In genomic region chr7:979886-980571, GRCh38 we compare ENCODE assay signal across 18 cellular contexts. TPM values are rescaled to one million over a fixed set of nuclear protein-coding genes. Genes with fewer than 3 reads are reported as not detected.
DNase-seq lines count a peak whose midpoint lies in the region; ATAC-seq, FAIRE-seq and TF ChIP-seq lines count a peak whose summit lies in the region.
"Had no signal": no experiment of that assay in that cellular context is flagged by ENCODE, and none has a peak within 500 bp of the region (broad histone marks: within the 10 kb centered on the region; RNA-seq: fewer than 3 reads in every experiment).

No MANE protein-coding gene starts in this region.

- no peaks in the 10 kb centered on the region for H3K27me3 ChIP-seq in BLaER1
- H3K27me3 ChIP-seq in H7 (ENCODE audit: control insufficient read depth, insufficient read depth, low read length), result no peaks in the 10 kb centered on the region
- no peaks in the 10 kb centered on the region for H3K27me3 ChIP-seq in SK-N-SH (ENCODE audit: insufficient read depth)
- peaks cover 4 to 12% of the 10 kb centered on the region in 2 donors for H3K27me3 ChIP-seq in uterus
- H3K27me3 ChIP-seq in vagina, result no peaks in the 10 kb centered on the region

- intact Hi-C loops in uterus (cut with DNase I; ENCODE audit: low total_unique reads) (no loop called here), vagina (cut with DNase I) (no loop called here)

- peaks cover 3% of the 10 kb centered on the region; the same call in 1 of the 2 replicates for H3K79me2 ChIP-seq in SK-N-SH (ENCODE audit: insufficient read depth)

- no peaks in the 10 kb centered on the region for H3F3A ChIP-seq in SK-N-SH (replicated peaks; ENCODE audit: insufficient read depth)

- no peak overlapping the region for H3K4me3 ChIP-seq in BLaER1
- no peak overlapping the region for H3K4me3 ChIP-seq in H7 (ENCODE audit: insufficient read depth, low read depth, low read length)
- H3K4me3 ChIP-seq in SK-N-SH (ENCODE audit: low read depth in 2 of 2, low read length in 1 of 2), result no peak overlapping the region
- no peak overlapping the region for H3K4me3 ChIP-seq in uterus
- no peak overlapping the region for H3K4me3 ChIP-seq in vagina

- TF ChIP-seq EP300 in SK-N-SH (IDR thresholded peaks at IDR 0.05; ENCODE audit: borderline replicate concordance in 1 of 2, low read depth in 1 of 2, low read length in 1 of 2), result no peak

- peak overlapping the region; percentile 84 for H3K4me2 ChIP-seq in BLaER1
- no peak overlapping the region for H3K4me2 ChIP-seq in SK-N-SH

- TF ChIP-seq POLR2A in uterus (IDR thresholded peaks at IDR 0.05) (no peak), vagina (IDR thresholded peaks at IDR 0.05) (no peak)

- no peak for FAIRE-seq in HTR-8/SVneo (lab: Jason Lieb, UNC)
- FAIRE-seq: bronchial epithelial cell, keratinocyte had no signal

- CTCF ChIA-PET in SK-N-SH (lab: Yijun Ruan, JAX), result interaction anchor here (3.9 kb wide), 1 partner anchor 13 kb away, joined by 66 read pairs; no protein-coding TSS in a partner anchor

- no peaks in the 10 kb centered on the region for H3K9me2 ChIP-seq in SK-N-SH

- H2AFZ ChIP-seq in SK-N-SH (ENCODE audit: low read depth), result no peak overlapping the region

- H3K4me1 ChIP-seq in BLaER1 (peaks cover 96% of the 10 kb centered on the region), SK-N-SH (ENCODE audit: control insufficient read depth in 1 of 2, insufficient read depth in 2 of 2, low read depth in 1 of 2, low read length in 1 of 2) (peaks cover 0 to 7% of the 10 kb centered on the region in 2 experiments; a peak in 1 of 4 replicates), uterus (no peaks in the 10 kb centered on the region), vagina (peaks cover 24% of the 10 kb centered on the region)

- ATAC-seq in GM18858 (IDR thresholded peaks at IDR 0.05; ENCODE audit: unreplicated experiment), result no peak
- ATAC-seq: activated CD4-positive, alpha-beta T cell treated with anti-CD3 and anti-CD28 coated beads for 36 hours; PC-3 had no signal

- peaks cover 3% of the 10 kb centered on the region; the same call in 1 of the 2 replicates for H4K20me1 ChIP-seq in BLaER1
- H4K20me1 ChIP-seq in SK-N-SH (ENCODE audit: insufficient read depth), result no peaks in the 10 kb centered on the region

- POLR2A ChIA-PET in SK-N-SH (lab: Yijun Ruan, JAX), result no interaction called here

- TF ChIP-seq CTCF in SK-N-SH (IDR thresholded peaks at IDR 0.05), result no peak
- no peak for TF ChIP-seq CTCF in uterus (IDR thresholded peaks at IDR 0.05)
- TF ChIP-seq CTCF in vagina (IDR thresholded peaks at IDR 0.05), result no peak

- TF ChIP-seq RAD21 in SK-N-SH (IDR thresholded peaks at IDR 0.05; ENCODE audit: low read length), result no peak

- peak overlapping the region; percentile 48; the same call in 1 of the 2 replicates for H3K9ac ChIP-seq in BLaER1
- H3K9ac ChIP-seq in SK-N-SH, result no peak overlapping the region

- H3K36me3 ChIP-seq in BLaER1 (no peaks in the 10 kb centered on the region), H7 (replicated peaks; ENCODE audit: control insufficient read depth, insufficient read depth, low read length) (no peaks in the 10 kb centered on the region), SK-N-SH (replicated peaks in 1 of 2; ENCODE audit: control insufficient read depth in 1 of 2, insufficient read depth in 2 of 2, low read length in 1 of 2) (no peaks in the 10 kb centered on the region), uterus (no peaks in the 10 kb centered on the region), vagina (no peaks in the 10 kb centered on the region)

- DNase-seq in H7 (peak; percentile 82), SK-N-SH (peak; percentile 89), iris pigment epithelial cell (ENCODE audit: low read depth) (peak; percentile 13), uterus (no peak), vagina (ENCODE audit: extremely low spot score in 2 of 2) (no peak), HTR-8/SVneo (ENCODE audit: insufficient read length, low spot score) (no peak)
- DNase-seq: activated CD4-positive, alpha-beta T cell treated with anti-CD3 and anti-CD28 coated beads for 36 hours; activated naive CD8-positive, alpha-beta T cell treated with anti-CD3 and anti-CD28 coated beads, Interleukin-2, amount 10 ng/mL, durations not matched to agents 7 days and 5 days; effector memory CD4-positive, alpha-beta T cell; foreskin melanocyte; MM.1S; PC-3 had no signal

- H3K27ac ChIP-seq in BLaER1 (peak overlapping the region; percentile 92), SK-N-SH (ENCODE audit: low read depth in 2 of 2, low read length in 1 of 2) (no peak overlapping the region), uterus (no peak overlapping the region), vagina (no peak overlapping the region)

- 70% methylated on average over 11 of the region's 15 CpGs for WGBS in SK-N-SH (ENCODE audit: low lambda C conversion rate)

- H3K9me3 ChIP-seq in BLaER1 (no peaks in the 10 kb centered on the region), SK-N-SH (no peaks in the 10 kb centered on the region), uterus (no peaks in the 10 kb centered on the region), vagina (no peaks in the 10 kb centered on the region)

TF ChIP-seq in SK-N-SH, 30 proteins besides CTCF, POLR2A, EP300 and RAD21:
- TF ChIP-seq SMC3 (IDR thresholded peaks at IDR 0.05; ENCODE audit: low read depth, low read length), result no peak
- peak; percentile 79; the same call in 1 of the 2 replicates for TF ChIP-seq RFX5 (IDR thresholded peaks at IDR 0.05; ENCODE audit: low read length)
- TF ChIP-seq TAF1 (IDR thresholded peaks at IDR 0.05; ENCODE audit: borderline replicate concordance, low read depth, low read length), result no peak
- TF ChIP-seq FOXJ3 (CRISPR knock-in tag; IDR thresholded peaks at IDR 0.05), result no peak

RNA-seq across cellular contexts. Expression of gene CYP2W1, which starts 3.0 kb away (rescaled TPM):
- total RNA-seq in H7 (2014; rRNA removed; shearing (Covaris generic)), result not detected in 2 replicates
- polyA plus RNA-seq in SK-N-SH (2012; rRNA removed), result 0.06 and 0.10 TPM in 2 replicates
- 0.03 TPM in 1 of 2 replicates, not detected in the other for polyA plus RNA-seq in SK-N-SH (2012; cell fraction: cytosol; rRNA removed)
- polyA plus RNA-seq in SK-N-SH (2012; cell fraction: nucleus; rRNA removed), result 0.38 and 0.48 TPM in 2 replicates
- 1 to 10 TPM in 1 of 4 donors, not detected in 3; 6.6 TPM for total RNA-seq in uterus
- 2.0 TPM for total RNA-seq in vagina
- total RNA-seq: activated CD4-positive, alpha-beta T cell treated with anti-CD3 and anti-CD28 coated beads for 36 hours; activated naive CD8-positive, alpha-beta T cell treated with anti-CD3 and anti-CD28 coated beads, Interleukin-2, amount 10 ng/mL, durations not matched to agents 7 days and 5 days; bronchial epithelial cell; PC-3; pulmonary artery endothelial cell; T-helper 1 cell treated with Interleukin-12 subunit alpha and Interleukin-12 subunit beta and Interleukin-4 antibody, amounts not matched to agents 30 ng/mL and 1 ng/mL, for 36 hours had no signal

RNA-seq across cellular contexts. Expression of gene COX19, which starts 4.7 kb away (rescaled TPM):
- total RNA-seq in H7 (2014; rRNA removed; shearing (Covaris generic)), result 8.4 and 12.9 TPM in 2 replicates
- polyA plus RNA-seq in SK-N-SH (2012; rRNA removed), result 7.6 TPM in 2 replicates
- polyA plus RNA-seq in SK-N-SH (2012; cell fraction: cytosol; rRNA removed), result 6.4 and 7.5 TPM in 2 replicates
- 15.5 and 19.8 TPM in 2 replicates for polyA plus RNA-seq in SK-N-SH (2012; cell fraction: nucleus; rRNA removed)
- total RNA-seq in uterus (10 to 100 TPM in 3 of 4 donors, 1 to 10 TPM in 1; 2.6 to 32.5 (median 20.1) TPM), vagina (10.8 TPM)

RNA-seq across cellular contexts. Expression of gene ADAP1, which starts 25.5 kb away (rescaled TPM):
- total RNA-seq in H7 (2014; rRNA removed; shearing (Covaris generic)), result 4.9 and 5.0 TPM in 2 replicates
- polyA plus RNA-seq in SK-N-SH (2012; rRNA removed), result 3.2 and 5.4 TPM in 2 replicates
- polyA plus RNA-seq in SK-N-SH (2012; cell fraction: cytosol; rRNA removed), result 2.0 and 2.8 TPM in 2 replicates
- 8.1 and 8.6 TPM in 2 replicates for polyA plus RNA-seq in SK-N-SH (2012; cell fraction: nucleus; rRNA removed)
- total RNA-seq in uterus (10 to 100 TPM in 2 of 4 donors, 1 to 10 TPM in 2; 3.2 to 17.4 (median 10.9) TPM), vagina (4.2 TPM)

Comparison
In these comparisons a context has a peak if more than half of its experiments do, and no peak if none do; other contexts are left out.
1. DNase-seq: peak in H7 (single experiment), SK-N-SH (single experiment) and iris pigment epithelial cell (single experiment); none in uterus (0 of 2), vagina (0 of 2) and HTR-8/SVneo (single experiment).